ENCODE assay signal across 9 cellular contexts in genomic region chr5:142322403-142322746, GRCh38. TPM values are rescaled to one million over a fixed set of nuclear protein-coding genes. Genes with fewer than 3 reads are reported as not detected.
DNase-seq lines count a peak whose midpoint lies in the region; ATAC-seq and TF ChIP-seq lines count a peak whose summit lies in the region.
"Had no signal": no experiment of that assay in that cellular context is flagged by ENCODE, and none has a peak within 500 bp of the region (broad histone marks: within the 10 kb centered on the region; RNA-seq: fewer than 3 reads in every experiment).

No MANE protein-coding gene starts in this region.

- H3K4me3 Mint-ChIP-seq in chondrocyte (ENCODE audit: unreplicated experiment) = peak overlapping the region; percentile 86
- H3K4me3 Mint-ChIP-seq: stimulated activated effector memory CD8-positive, alpha-beta T cell treated with anti-CD3 and anti-CD28 coated beads, Interleukin-12 subunit alpha, Interleukin-12 subunit beta, amount 100 ng/mL, for 72 hours had no signal

- H3K9ac ChIP-seq in liver (ENCODE audit: low read depth in 1 of 2, low read length in 2 of 2) = no peak overlapping the region

- peak overlapping the region; percentile 92 for H3K27ac Mint-ChIP-seq in chondrocyte (ENCODE audit: unreplicated experiment)
- H3K27ac Mint-ChIP-seq: stimulated activated effector memory CD8-positive, alpha-beta T cell treated with anti-CD3 and anti-CD28 coated beads, Interleukin-12 subunit alpha, Interleukin-12 subunit beta, amount 100 ng/mL, for 72 hours had no signal

- H3K27me3 ChIP-seq in MG63 = no peaks in the 10 kb centered on the region
- H3K27me3 ChIP-seq in liver (ENCODE audit: control insufficient read depth in 4 of 4, insufficient read depth in 4 of 4, low read length in 3 of 4) = peaks cover 0 to 2% (median 0%) of the 10 kb centered on the region in 4 donors
- no peaks in the 10 kb centered on the region for H3K27me3 ChIP-seq in thyroid gland

- no peaks in the 10 kb centered on the region for H3K9me3 ChIP-seq in MG63
- no peaks in the 10 kb centered on the region for H3K9me3 ChIP-seq in liver (ENCODE audit: control insufficient read depth in 4 of 4, low read length in 3 of 4)
- H3K9me3 ChIP-seq in thyroid gland = no peaks in the 10 kb centered on the region

- 76% methylated on average over 5 of the region's 5 CpGs for WGBS in liver
- 82 to 84% methylated on average over 5 of the region's 5 CpGs for WGBS in thyroid gland, 2 donors

- intact Hi-C loops in thyroid gland (cut with DNase I) = no loop called here

- TF ChIP-seq POLR2A in thyroid gland (IDR thresholded peaks at IDR 0.05) = no peak

- TF ChIP-seq RAD21 in liver (IDR thresholded peaks at IDR 0.05) = no peak

- H3K4me1 Mint-ChIP-seq in chondrocyte (ENCODE audit: low read depth) = peaks cover 71% of the 10 kb centered on the region

- H3K4me1 ChIP-seq in liver (ENCODE audit: control insufficient read depth in 4 of 4, insufficient read depth in 4 of 4, low read length in 3 of 4) (peaks cover 21 to 60% (median 48%) of the 10 kb centered on the region in 4 donors), thyroid gland (peaks cover 18 to 36% of the 10 kb centered on the region in 2 donors)

- TF ChIP-seq CTCF in chondrocyte (IDR thresholded peaks at IDR 0.05) (no peak), liver (IDR thresholded peaks at IDR 0.05; ENCODE audit: low read depth, low read length, missing input control) (no peak), thyroid gland (IDR thresholded peaks at IDR 0.05) (no peak)

- peaks cover 2% of the 10 kb centered on the region for H3K36me3 Mint-ChIP-seq in chondrocyte (ENCODE audit: low read depth)

- H3K9me3 Mint-ChIP-seq in chondrocyte (ENCODE audit: low read depth) = no peaks in the 10 kb centered on the region
- H3K9me3 Mint-ChIP-seq: stimulated activated effector memory CD8-positive, alpha-beta T cell treated with anti-CD3 and anti-CD28 coated beads, Interleukin-12 subunit alpha, Interleukin-12 subunit beta, amount 100 ng/mL, for 72 hours had no signal

- DNase-seq in MG63 (no peak), chondrocyte (ENCODE audit: low spot score) (no peak), thyroid gland (no peak)
- DNase-seq: NCI-H2171 had no signal

- H3K27ac ChIP-seq in liver (ENCODE audit: low read depth in 1 of 2, low read length in 2 of 2) (peak overlapping the region; percentile 85 to 89), thyroid gland (peak overlapping the region; percentile 22 to 88 (median 24))

- ATAC-seq in HG03139 (IDR thresholded peaks at IDR 0.05; ENCODE audit: unreplicated experiment) (no peak), GM21786 (IDR thresholded peaks at IDR 0.05; ENCODE audit: unreplicated experiment) (no peak), GM21526 (IDR thresholded peaks at IDR 0.05; ENCODE audit: low FRiP score, unreplicated experiment) (no peak)
- ATAC-seq: stimulated activated effector memory CD8-positive, alpha-beta T cell treated with anti-CD3 and anti-CD28 coated beads, Interleukin-12 subunit alpha, Interleukin-12 subunit beta, amount 100 ng/mL, for 72 hours had no signal

- no peaks in the 10 kb centered on the region for H3K27me3 Mint-ChIP-seq in chondrocyte (ENCODE audit: low read depth)

- peak overlapping the region; percentile 87 for H3K4me3 ChIP-seq in MG63
- peak overlapping the region in 2 of 3 donors; percentile 78 to 90 for H3K4me3 ChIP-seq in liver (ENCODE audit: low read depth in 1 of 3, low read length in 3 of 3)
- H3K4me3 ChIP-seq in thyroid gland (replicated peaks in 1 of 3) = no peak overlapping the region

- H3K36me3 ChIP-seq in MG63 (peaks cover 25% of the 10 kb centered on the region), liver (ENCODE audit: control insufficient read depth in 4 of 4, insufficient read depth in 3 of 4, low read depth in 1 of 4, low read length in 3 of 4) (no peaks in the 10 kb centered on the region), thyroid gland (no peaks in the 10 kb centered on the region)

TF ChIP-seq in liver, 16 proteins besides CTCF, POLR2A, EP300 and RAD21:
- no peak for TF ChIP-seq ATF3 (IDR thresholded peaks at IDR 0.05)
- TF ChIP-seq TAF1 (conservative IDR thresholded peaks at IDR 0.05) = no peak
- peak; percentile 4 to 16 for TF ChIP-seq RXRA (IDR thresholded peaks at IDR 0.05)
- no peak for TF ChIP-seq GABPA (IDR thresholded peaks at IDR 0.05 in 1 of 2, conservative IDR thresholded peaks at IDR 0.05 in 1 of 2)
- TF ChIP-seq HNF4A (conservative IDR thresholded peaks at IDR 0.05) = peak; percentile 42 to 46
- no peak for TF ChIP-seq NR2F2 (IDR thresholded peaks at IDR 0.05)

RNA-seq across cellular contexts. Expression of gene SPRY4, which starts 2.4 kb away (rescaled TPM):
- 3.9 and 5.5 TPM in 2 replicates for total RNA-seq in MG63 (2014; rRNA removed; shearing (Covaris generic); ENCODE audit: low replicate concordance)
- total RNA-seq in chondrocyte (5.3 to 9.6 TPM (median 8.3 TPM) in 3 replicates), liver (1 to 10 TPM; 4.8 to 9.6 TPM), thyroid gland (10 to 100 TPM; 11.7 to 32.8 (median 18.6) TPM)
- 1 to 10 TPM; 2.7 to 4.9 TPM for polyA plus RNA-seq in liver

Comparison
In these comparisons a context has a peak if more than half of its experiments do, and no peak if none do; other contexts are left out.
1. H3K4me3 ChIP-seq: peak in MG63 (single experiment) and liver (2 of 3); none in thyroid gland (0 of 3).